Comparison of ENCODE assay signal across 1 cellular context in the genomic region with DNA sequence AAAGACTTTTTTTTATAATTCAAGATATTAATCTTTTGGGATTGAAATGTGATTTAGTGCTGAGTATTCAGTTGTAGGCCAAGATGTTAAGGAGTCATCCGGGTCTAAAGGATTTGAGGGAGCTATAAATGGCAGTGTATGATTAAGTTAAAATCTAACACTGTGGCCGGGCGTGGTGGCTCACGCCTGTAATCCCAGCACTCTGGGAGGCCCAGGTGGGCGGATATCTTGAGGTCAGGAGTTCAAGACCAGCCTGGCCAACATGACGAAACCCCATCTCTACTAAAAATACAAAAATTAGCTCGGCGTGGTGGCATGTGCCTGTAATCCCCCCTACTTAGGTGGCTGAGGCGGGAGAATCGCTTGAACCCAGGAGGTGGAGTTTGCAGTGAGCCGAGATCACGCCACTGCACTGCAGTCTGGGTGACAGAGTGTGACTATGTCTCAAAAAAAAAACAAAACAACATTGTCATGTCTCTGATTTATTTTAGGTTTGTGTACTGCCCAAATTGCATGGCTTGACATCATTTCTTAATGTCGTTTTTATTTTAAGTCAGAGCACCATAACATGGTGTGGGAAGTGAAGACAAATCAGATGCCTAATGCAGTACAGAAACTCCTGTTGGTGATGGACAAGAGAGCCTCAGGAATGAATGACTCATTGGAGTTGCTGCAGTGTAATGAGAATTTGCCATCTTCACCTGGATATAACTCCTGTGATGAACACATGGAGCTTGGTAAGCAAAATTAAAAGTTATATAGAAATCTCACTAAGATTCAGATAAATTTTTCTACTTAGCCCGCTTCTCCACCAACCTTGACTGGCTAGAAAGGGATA.
TF ChIP-seq lines count a peak whose summit lies in the region.

No MANE protein-coding gene starts in this region.

TF ChIP-seq in endothelial cell of umbilical vein, 7 proteins besides CTCF, POLR2A, EP300 and RAD21:
- peak; percentile 42 for TF ChIP-seq FOS (IDR thresholded peaks at IDR 0.05; ENCODE audit: borderline replicate concordance, insufficient read depth, low read length)
- TF ChIP-seq GATA2 (IDR thresholded peaks at IDR 0.05; ENCODE audit: insufficient read depth, insufficient read length, low read depth, low read length), result no peak
- no peak for TF ChIP-seq POLR2AphosphoS5 (IDR thresholded peaks at IDR 0.05; ENCODE audit: insufficient read depth, low read depth, low read length)
